Comparison of ENCODE assay signal across 1 cellular context in genomic region chr6:28266962-28267694, GRCh38.
TF ChIP-seq lines count a peak whose summit lies in the region.

TSS of gene ZSCAN26 (plus strand) at chr6:28267143. CDS start at chr6:28271920, 4,777 bp downstream.

TF ChIP-seq in K562, 482 proteins besides CTCF, POLR2A, EP300 and RAD21 (continued from another document and continues in another):
- TF ChIP-seq, protein P1, sequence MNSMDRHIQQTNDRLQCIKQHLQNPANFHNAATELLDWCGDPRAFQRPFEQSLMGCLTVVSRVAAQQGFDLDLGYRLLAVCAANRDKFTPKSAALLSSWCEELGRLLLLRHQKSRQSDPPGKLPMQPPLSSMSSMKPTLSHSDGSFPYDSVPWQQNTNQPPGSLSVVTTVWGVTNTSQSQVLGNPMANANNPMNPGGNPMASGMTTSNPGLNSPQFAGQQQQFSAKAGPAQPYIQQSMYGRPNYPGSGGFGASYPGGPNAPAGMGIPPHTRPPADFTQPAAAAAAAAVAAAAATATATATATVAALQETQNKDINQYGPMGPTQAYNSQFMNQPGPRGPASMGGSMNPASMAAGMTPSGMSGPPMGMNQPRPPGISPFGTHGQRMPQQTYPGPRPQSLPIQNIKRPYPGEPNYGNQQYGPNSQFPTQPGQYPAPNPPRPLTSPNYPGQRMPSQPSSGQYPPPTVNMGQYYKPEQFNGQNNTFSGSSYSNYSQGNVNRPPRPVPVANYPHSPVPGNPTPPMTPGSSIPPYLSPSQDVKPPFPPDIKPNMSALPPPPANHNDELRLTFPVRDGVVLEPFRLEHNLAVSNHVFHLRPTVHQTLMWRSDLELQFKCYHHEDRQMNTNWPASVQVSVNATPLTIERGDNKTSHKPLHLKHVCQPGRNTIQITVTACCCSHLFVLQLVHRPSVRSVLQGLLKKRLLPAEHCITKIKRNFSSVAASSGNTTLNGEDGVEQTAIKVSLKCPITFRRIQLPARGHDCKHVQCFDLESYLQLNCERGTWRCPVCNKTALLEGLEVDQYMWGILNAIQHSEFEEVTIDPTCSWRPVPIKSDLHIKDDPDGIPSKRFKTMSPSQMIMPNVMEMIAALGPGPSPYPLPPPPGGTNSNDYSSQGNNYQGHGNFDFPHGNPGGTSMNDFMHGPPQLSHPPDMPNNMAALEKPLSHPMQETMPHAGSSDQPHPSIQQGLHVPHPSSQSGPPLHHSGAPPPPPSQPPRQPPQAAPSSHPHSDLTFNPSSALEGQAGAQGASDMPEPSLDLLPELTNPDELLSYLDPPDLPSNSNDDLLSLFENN (IDR thresholded peaks at IDR 0.05; ENCODE audit: low read depth in 2 of 2, low read length in 2 of 2): no peak
- no peak for TF ChIP-seq PTBP1 (IDR thresholded peaks at IDR 0.05; ENCODE audit: low read depth, low read length)
- no peak for TF ChIP-seq NFYB (IDR thresholded peaks at IDR 0.05; ENCODE audit: extremely low read depth, insufficient read length)
- peak; percentile 95 for TF ChIP-seq RREB1 (CRISPR knock-in tag; IDR thresholded peaks at IDR 0.05)
- no peak for TF ChIP-seq TCF7 (IDR thresholded peaks at IDR 0.05; ENCODE audit: borderline replicate concordance)
- TF ChIP-seq, protein P2, sequence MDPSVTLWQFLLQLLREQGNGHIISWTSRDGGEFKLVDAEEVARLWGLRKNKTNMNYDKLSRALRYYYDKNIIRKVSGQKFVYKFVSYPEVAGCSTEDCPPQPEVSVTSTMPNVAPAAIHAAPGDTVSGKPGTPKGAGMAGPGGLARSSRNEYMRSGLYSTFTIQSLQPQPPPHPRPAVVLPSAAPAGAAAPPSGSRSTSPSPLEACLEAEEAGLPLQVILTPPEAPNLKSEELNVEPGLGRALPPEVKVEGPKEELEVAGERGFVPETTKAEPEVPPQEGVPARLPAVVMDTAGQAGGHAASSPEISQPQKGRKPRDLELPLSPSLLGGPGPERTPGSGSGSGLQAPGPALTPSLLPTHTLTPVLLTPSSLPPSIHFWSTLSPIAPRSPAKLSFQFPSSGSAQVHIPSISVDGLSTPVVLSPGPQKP (CRISPR knock-in tag; IDR thresholded peaks at IDR 0.05): no peak
- TF ChIP-seq ETV5 (CRISPR knock-in tag; IDR thresholded peaks at IDR 0.05; ENCODE audit: low read depth): peak; percentile 60; the same call in 1 of the 2 replicates
- no peak for TF ChIP-seq ZNF780A (CRISPR knock-in tag; IDR thresholded peaks at IDR 0.05)
- no peak for TF ChIP-seq MTF1 (CRISPR knock-in tag; IDR thresholded peaks at IDR 0.05; ENCODE audit: borderline replicate concordance)
- no peak for TF ChIP-seq NELFE (IDR thresholded peaks at IDR 0.05; ENCODE audit: insufficient read depth, insufficient read length)
- TF ChIP-seq NCOA2 (IDR thresholded peaks at IDR 0.05; ENCODE audit: partially characterized antibody in 2 of 2): no peak
- 0 out of 2 replicates have a peak, but pooled peaks have one; percentile 53 for TF ChIP-seq LEF1 (IDR thresholded peaks at IDR 0.05)
- TF ChIP-seq ZNF766 (CRISPR knock-in tag; conservative IDR thresholded peaks at IDR 0.05): no peak
- TF ChIP-seq ZNF518B (CRISPR knock-in tag; IDR thresholded peaks at IDR 0.05): no peak
- TF ChIP-seq SRF (CRISPR knock-in tag; IDR thresholded peaks at IDR 0.05): peak in 1 of 2 experiments; percentile 17; a peak in 1 of 4 replicates
- no peak for TF ChIP-seq ZNF586 (CRISPR knock-in tag; conservative IDR thresholded peaks at IDR 0.05)
- TF ChIP-seq NFIC (IDR thresholded peaks at IDR 0.05): no peak
- no peak for TF ChIP-seq KAT2B (IDR thresholded peaks at IDR 0.05; ENCODE audit: low read depth, low read length)
- no peak for TF ChIP-seq TCF15 (CRISPR knock-in tag; IDR thresholded peaks at IDR 0.05)
- TF ChIP-seq MAFF (IDR thresholded peaks at IDR 0.05; ENCODE audit: low read length): no peak
- TF ChIP-seq DDX20 (tag; IDR thresholded peaks at IDR 0.05; ENCODE audit: low read depth): no peak
- TF ChIP-seq MYBL2 (IDR thresholded peaks at IDR 0.05; ENCODE audit: low read depth): no peak
- no peak for TF ChIP-seq MYBL2 (CRISPR knock-in tag; IDR thresholded peaks at IDR 0.05; ENCODE audit: borderline replicate concordance)
- TF ChIP-seq, protein P3, sequence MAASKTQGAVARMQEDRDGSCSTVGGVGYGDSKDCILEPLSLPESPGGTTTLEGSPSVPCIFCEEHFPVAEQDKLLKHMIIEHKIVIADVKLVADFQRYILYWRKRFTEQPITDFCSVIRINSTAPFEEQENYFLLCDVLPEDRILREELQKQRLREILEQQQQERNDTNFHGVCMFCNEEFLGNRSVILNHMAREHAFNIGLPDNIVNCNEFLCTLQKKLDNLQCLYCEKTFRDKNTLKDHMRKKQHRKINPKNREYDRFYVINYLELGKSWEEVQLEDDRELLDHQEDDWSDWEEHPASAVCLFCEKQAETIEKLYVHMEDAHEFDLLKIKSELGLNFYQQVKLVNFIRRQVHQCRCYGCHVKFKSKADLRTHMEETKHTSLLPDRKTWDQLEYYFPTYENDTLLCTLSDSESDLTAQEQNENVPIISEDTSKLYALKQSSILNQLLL (CRISPR knock-in tag; IDR thresholded peaks at IDR 0.05; ENCODE audit: borderline replicate concordance): no peak
- no peak for TF ChIP-seq ELF2 (CRISPR knock-in tag; IDR thresholded peaks at IDR 0.05)
- TF ChIP-seq, protein P4, sequence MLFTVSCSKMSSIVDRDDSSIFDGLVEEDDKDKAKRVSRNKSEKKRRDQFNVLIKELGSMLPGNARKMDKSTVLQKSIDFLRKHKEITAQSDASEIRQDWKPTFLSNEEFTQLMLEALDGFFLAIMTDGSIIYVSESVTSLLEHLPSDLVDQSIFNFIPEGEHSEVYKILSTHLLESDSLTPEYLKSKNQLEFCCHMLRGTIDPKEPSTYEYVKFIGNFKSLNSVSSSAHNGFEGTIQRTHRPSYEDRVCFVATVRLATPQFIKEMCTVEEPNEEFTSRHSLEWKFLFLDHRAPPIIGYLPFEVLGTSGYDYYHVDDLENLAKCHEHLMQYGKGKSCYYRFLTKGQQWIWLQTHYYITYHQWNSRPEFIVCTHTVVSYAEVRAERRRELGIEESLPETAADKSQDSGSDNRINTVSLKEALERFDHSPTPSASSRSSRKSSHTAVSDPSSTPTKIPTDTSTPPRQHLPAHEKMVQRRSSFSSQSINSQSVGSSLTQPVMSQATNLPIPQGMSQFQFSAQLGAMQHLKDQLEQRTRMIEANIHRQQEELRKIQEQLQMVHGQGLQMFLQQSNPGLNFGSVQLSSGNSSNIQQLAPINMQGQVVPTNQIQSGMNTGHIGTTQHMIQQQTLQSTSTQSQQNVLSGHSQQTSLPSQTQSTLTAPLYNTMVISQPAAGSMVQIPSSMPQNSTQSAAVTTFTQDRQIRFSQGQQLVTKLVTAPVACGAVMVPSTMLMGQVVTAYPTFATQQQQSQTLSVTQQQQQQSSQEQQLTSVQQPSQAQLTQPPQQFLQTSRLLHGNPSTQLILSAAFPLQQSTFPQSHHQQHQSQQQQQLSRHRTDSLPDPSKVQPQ (CRISPR knock-in tag; IDR thresholded peaks at IDR 0.05; ENCODE audit: borderline replicate concordance): 0 out of 2 replicates have a peak, but pooled peaks have one; percentile 22
- peak; percentile 91 to 94 for TF ChIP-seq MAZ (CRISPR knock-in tag; conservative IDR thresholded peaks at IDR 0.05 in 1 of 2, IDR thresholded peaks at IDR 0.05 in 1 of 2)
- TF ChIP-seq HLTF (IDR thresholded peaks at IDR 0.05): peak; percentile 81; the same call in 1 of the 2 replicates
- TF ChIP-seq ZNF76 (CRISPR knock-in tag; IDR thresholded peaks at IDR 0.05; ENCODE audit: borderline replicate concordance): peak; percentile 87; the same call in 1 of the 2 replicates
- TF ChIP-seq HDAC8 (tag; IDR thresholded peaks at IDR 0.05): no peak
- TF ChIP-seq, protein P5, sequence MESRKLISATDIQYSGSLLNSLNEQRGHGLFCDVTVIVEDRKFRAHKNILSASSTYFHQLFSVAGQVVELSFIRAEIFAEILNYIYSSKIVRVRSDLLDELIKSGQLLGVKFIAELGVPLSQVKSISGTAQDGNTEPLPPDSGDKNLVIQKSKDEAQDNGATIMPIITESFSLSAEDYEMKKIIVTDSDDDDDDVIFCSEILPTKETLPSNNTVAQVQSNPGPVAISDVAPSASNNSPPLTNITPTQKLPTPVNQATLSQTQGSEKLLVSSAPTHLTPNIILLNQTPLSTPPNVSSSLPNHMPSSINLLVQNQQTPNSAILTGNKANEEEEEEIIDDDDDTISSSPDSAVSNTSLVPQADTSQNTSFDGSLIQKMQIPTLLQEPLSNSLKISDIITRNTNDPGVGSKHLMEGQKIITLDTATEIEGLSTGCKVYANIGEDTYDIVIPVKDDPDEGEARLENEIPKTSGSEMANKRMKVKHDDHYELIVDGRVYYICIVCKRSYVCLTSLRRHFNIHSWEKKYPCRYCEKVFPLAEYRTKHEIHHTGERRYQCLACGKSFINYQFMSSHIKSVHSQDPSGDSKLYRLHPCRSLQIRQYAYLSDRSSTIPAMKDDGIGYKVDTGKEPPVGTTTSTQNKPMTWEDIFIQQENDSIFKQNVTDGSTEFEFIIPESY (CRISPR knock-in tag; IDR thresholded peaks at IDR 0.05): no peak
- no peak for TF ChIP-seq ARHGAP35 (IDR thresholded peaks at IDR 0.05; ENCODE audit: partially characterized antibody)
- no peak for TF ChIP-seq TEAD4 (IDR thresholded peaks at IDR 0.05; ENCODE audit: low read length)
- no peak for TF ChIP-seq TEAD4 (CRISPR knock-in tag; IDR thresholded peaks at IDR 0.05; ENCODE audit: borderline replicate concordance)
- TF ChIP-seq ZNF347 (CRISPR knock-in tag; IDR thresholded peaks at IDR 0.05; ENCODE audit: low read depth): no peak
- no peak for TF ChIP-seq KLF16 (IDR thresholded peaks at IDR 0.05)
- peak; percentile 64; the same call in 1 of the 2 replicates for TF ChIP-seq ZNF436 (CRISPR knock-in tag; IDR thresholded peaks at IDR 0.05)
- TF ChIP-seq HDAC3 (IDR thresholded peaks at IDR 0.05; ENCODE audit: borderline replicate concordance, partially characterized antibody): no peak
- no peak for TF ChIP-seq SPI1 (IDR thresholded peaks at IDR 0.05; ENCODE audit: borderline replicate concordance, low read depth, low read length)
- TF ChIP-seq MECOM (CRISPR knock-in tag; IDR thresholded peaks at IDR 0.05): no peak; the same call in 1 of the 2 replicates
